Comparison of ENCODE assay signal across 8 cellular contexts in genomic region chr19:35718345-35719041, GRCh38.
DNase-seq lines count a peak whose midpoint lies in the region; ATAC-seq lines count a peak whose summit lies in the region.

No MANE protein-coding gene starts in this region.

- peaks cover 42 to 73% (median 48%) of the 10 kb centered on the region in 11 experiments; a peak in 21 of 22 replicates for H4K20me1 ChIP-seq in BLaER1 treated with 17β-estradiol and CSF1 and Interleukin-3, amounts not matched to agents 10 nM and 100 nM

- peak overlapping the region; percentile 92 to 98 (median 95) for H3K9ac ChIP-seq in BLaER1 treated with 17β-estradiol and CSF1 and Interleukin-3, amounts not matched to agents 10 nM and 100 nM
- peak overlapping the region; percentile 92 for H3K9ac ChIP-seq in SK-N-MC (ENCODE audit: insufficient read length)

- peak; percentile 4 for ATAC-seq in GM21825 (IDR thresholded peaks at IDR 0.05; ENCODE audit: unreplicated experiment)
- no peak for ATAC-seq in GM18511 (IDR thresholded peaks at IDR 0.05; ENCODE audit: unreplicated experiment)

- DNase-seq in SK-N-MC (ENCODE audit: low read depth, low spot score) (no peak), astrocyte of the hippocampus (ENCODE audit: low read depth, low spot score) (peak; percentile 51), iris pigment epithelial cell (ENCODE audit: low read depth) (peak; percentile 21), GM19238 (ENCODE audit: insufficient read length, low spot score) (no peak)
- DNase-seq in stimulated activated CD4-positive, alpha-beta T cell treated with anti-CD3 and anti-CD28 coated beads, Interleukin-2, amount 100 ng/mL, for 24 hours: peak; percentile 66 to 73

- H3K27ac ChIP-seq in BLaER1 treated with 17β-estradiol and CSF1 and Interleukin-3, amounts not matched to agents 10 nM and 100 nM: peak overlapping the region; percentile 86 to 96 (median 93)
- H3K27ac ChIP-seq in SK-N-MC: peak overlapping the region; percentile 46; the same call in 1 of the 2 replicates

- H3K27me3 ChIP-seq in BLaER1 treated with 17β-estradiol and CSF1 and Interleukin-3, amounts not matched to agents 10 nM and 100 nM: no peaks in the 10 kb centered on the region

- peaks cover 30 to 42% (median 40%) of the 10 kb centered on the region in 11 experiments for H3K36me3 ChIP-seq in BLaER1 treated with 17β-estradiol and CSF1 and Interleukin-3, amounts not matched to agents 10 nM and 100 nM
- H3K36me3 ChIP-seq in SK-N-MC (ENCODE audit: insufficient read depth, low read length): peaks cover 27% of the 10 kb centered on the region; the same call in 1 of the 2 replicates

- H3K4me2 ChIP-seq in BLaER1 treated with 17β-estradiol and CSF1 and Interleukin-3, amounts not matched to agents 10 nM and 100 nM: peak overlapping the region; percentile 83 to 99 (median 94)

- no peaks in the 10 kb centered on the region for H3K9me3 ChIP-seq in BLaER1 treated with 17β-estradiol and CSF1 and Interleukin-3, amounts not matched to agents 10 nM and 100 nM (replicated peaks in 1 of 11)
- H3K9me3 ChIP-seq in SK-N-MC (ENCODE audit: low read depth, low read length): no peaks in the 10 kb centered on the region

- H3K4me1 ChIP-seq in BLaER1 treated with 17β-estradiol and CSF1 and Interleukin-3, amounts not matched to agents 10 nM and 100 nM: peaks cover 26 to 45% (median 42%) of the 10 kb centered on the region in 10 experiments

- peak overlapping the region; percentile 73 to 98 (median 90) for H3K4me3 ChIP-seq in BLaER1 treated with 17β-estradiol and CSF1 and Interleukin-3, amounts not matched to agents 10 nM and 100 nM
- H3K4me3 ChIP-seq in SK-N-MC: peak overlapping the region; percentile 90

Comparison
In these comparisons a context has a peak if more than half of its experiments do, and no peak if none do; other contexts are left out.
1. DNase-seq: peak in astrocyte of the hippocampus (single experiment), iris pigment epithelial cell (single experiment) and stimulated activated CD4-positive, alpha-beta T cell treated with anti-CD3 and anti-CD28 coated beads, Interleukin-2, amount 100 ng/mL, for 24 hours (2 of 2); none in SK-N-MC (single experiment) and GM19238 (single experiment).